In the genomic region with DNA sequence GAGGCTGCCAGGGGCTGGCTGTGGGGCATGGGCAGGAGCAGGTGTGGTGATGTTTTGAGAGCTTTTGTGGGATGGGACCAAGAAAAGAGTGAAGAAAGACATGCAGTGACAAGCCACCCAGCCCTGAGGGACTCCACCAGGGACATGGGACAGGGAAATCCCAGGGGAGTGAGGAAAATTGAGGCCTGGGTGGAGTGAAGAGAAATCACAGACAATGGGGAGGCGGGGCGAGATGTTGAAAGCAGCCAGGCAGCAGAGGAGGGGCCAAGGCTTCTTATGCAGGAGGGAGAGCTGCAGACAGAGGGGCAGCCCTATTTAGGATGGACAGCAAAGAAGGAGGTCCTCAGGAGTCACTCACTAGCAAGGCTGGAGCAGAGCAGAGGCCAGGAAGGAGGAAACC, we compare ENCODE assay signal across 24 cellular contexts. TPM values are rescaled to one million over a fixed set of nuclear protein-coding genes. Genes with fewer than 3 reads are reported as not detected.
"Had no signal": no experiment of that assay in that cellular context is flagged by ENCODE, and none has a peak within 500 bp of the region (broad histone marks: within the 10 kb centered on the region; RNA-seq: fewer than 3 reads in every experiment).

No MANE protein-coding gene starts in this region.

- DNase-seq: IMR-90, Karpas-422, KG1, MG63, NCI-H1092, NCI-H1105 treated with DMSO at 0.1 percent for 48 hours, NCI-H1417 treated with DMSO at 0.1 percent for 48 hours, NCI-H146, NCI-H1694 treated with DMSO at 0.1 percent for 48 hours, NCI-H1930, NCI-H2081, NCI-H226, NCI-H446, NCI-H510A, NCI-H524 treated with DMSO at 0.1 percent for 48 hours, NCI-H69, NCI-H774, Right ventricle myocardium superior, RPMI8226, SIG-M5, SK-N-SH, SW 1271 had no signal

- H3K9ac ChIP-seq: SK-N-SH had no signal

- H3K4me3 ChIP-seq: MG63 had no signal

- H3K9me3 ChIP-seq: MG63, SK-N-SH had no signal

- H3K4me2 ChIP-seq: SK-N-SH had no signal

- H3K36me3 ChIP-seq: MG63 had no signal

RNA-seq across cellular contexts. Expression of gene KRT1, which starts 4.2 kb away (rescaled TPM):
- total RNA-seq: HT-29, IMR-90, Right ventricle myocardium superior, SK-MEL-5 had no signal
- polyA plus RNA-seq: IMR-90, SK-N-SH had no signal

RNA-seq across cellular contexts. Expression of gene KRT77, which starts 18.9 kb away (rescaled TPM):
- total RNA-seq: HT-29, IMR-90, Right ventricle myocardium superior, SK-MEL-5 had no signal
- polyA plus RNA-seq: IMR-90, SK-N-SH had no signal

RNA-seq across cellular contexts. Expression of gene KRT2, which starts 32.4 kb away (rescaled TPM):
- total RNA-seq: HT-29, IMR-90, Right ventricle myocardium superior, SK-MEL-5 had no signal
- polyA plus RNA-seq: IMR-90, SK-N-SH had no signal
